Comparison of ENCODE assay signal across 1 cellular context in genomic region chr2:101830146-101830545, GRCh38.
TF ChIP-seq lines count a peak whose summit lies in the region.

No MANE protein-coding gene starts in this region.

TF ChIP-seq in GM12878, 131 proteins besides CTCF, POLR2A, EP300 and RAD21 (continued from another document):
- TF ChIP-seq, protein P1, sequence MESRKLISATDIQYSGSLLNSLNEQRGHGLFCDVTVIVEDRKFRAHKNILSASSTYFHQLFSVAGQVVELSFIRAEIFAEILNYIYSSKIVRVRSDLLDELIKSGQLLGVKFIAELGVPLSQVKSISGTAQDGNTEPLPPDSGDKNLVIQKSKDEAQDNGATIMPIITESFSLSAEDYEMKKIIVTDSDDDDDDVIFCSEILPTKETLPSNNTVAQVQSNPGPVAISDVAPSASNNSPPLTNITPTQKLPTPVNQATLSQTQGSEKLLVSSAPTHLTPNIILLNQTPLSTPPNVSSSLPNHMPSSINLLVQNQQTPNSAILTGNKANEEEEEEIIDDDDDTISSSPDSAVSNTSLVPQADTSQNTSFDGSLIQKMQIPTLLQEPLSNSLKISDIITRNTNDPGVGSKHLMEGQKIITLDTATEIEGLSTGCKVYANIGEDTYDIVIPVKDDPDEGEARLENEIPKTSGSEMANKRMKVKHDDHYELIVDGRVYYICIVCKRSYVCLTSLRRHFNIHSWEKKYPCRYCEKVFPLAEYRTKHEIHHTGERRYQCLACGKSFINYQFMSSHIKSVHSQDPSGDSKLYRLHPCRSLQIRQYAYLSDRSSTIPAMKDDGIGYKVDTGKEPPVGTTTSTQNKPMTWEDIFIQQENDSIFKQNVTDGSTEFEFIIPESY (IDR thresholded peaks at IDR 0.05), result no peak
- TF ChIP-seq, protein P2, sequence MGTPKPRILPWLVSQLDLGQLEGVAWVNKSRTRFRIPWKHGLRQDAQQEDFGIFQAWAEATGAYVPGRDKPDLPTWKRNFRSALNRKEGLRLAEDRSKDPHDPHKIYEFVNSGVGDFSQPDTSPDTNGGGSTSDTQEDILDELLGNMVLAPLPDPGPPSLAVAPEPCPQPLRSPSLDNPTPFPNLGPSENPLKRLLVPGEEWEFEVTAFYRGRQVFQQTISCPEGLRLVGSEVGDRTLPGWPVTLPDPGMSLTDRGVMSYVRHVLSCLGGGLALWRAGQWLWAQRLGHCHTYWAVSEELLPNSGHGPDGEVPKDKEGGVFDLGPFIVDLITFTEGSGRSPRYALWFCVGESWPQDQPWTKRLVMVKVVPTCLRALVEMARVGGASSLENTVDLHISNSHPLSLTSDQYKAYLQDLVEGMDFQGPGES (IDR thresholded peaks at IDR 0.05), result no peak
